In genomic region chr5:27474395-27474794, GRCh38 we compare ENCODE assay signal across 21 cellular contexts.
DNase-seq lines count a peak whose midpoint lies in the region; ATAC-seq and TF ChIP-seq lines count a peak whose summit lies in the region.
"Had no signal": no experiment of that assay in that cellular context is flagged by ENCODE, and none has a peak within 500 bp of the region (broad histone marks: within the 10 kb centered on the region; RNA-seq: fewer than 3 reads in every experiment).

No MANE protein-coding gene starts in this region.

- no peak overlapping the region for H3K56ac ChIP-seq in IMR-90 (ENCODE audit: extremely low read depth, insufficient read depth, low read length)

- H3K4ac ChIP-seq in IMR-90 (ENCODE audit: low read depth, low read length): no peak overlapping the region

- no peaks in the 10 kb centered on the region for H4K20me1 ChIP-seq in IMR-90 (ENCODE audit: insufficient read depth, low read length)

- no TSS peak for BruUV-seq in IMR-90 (replicated peaks; lab: Mats Ljungman, UMichigan)

- TF ChIP-seq RAD21 in IMR-90 (IDR thresholded peaks at IDR 0.05; ENCODE audit: low read length): no peak

- no peak for DNase-seq in GM12865 (ENCODE audit: low read depth)
- DNase-seq in IMR-90: no peak
- peak; percentile 10 for DNase-seq in choroid plexus epithelial cell (ENCODE audit: low read depth)
- DNase-seq in activated naive CD4-positive, alpha-beta T cell treated with anti-CD3 and anti-CD28 coated beads, Interleukin-2, amount 10 ng/mL, durations not matched to agents 7 days and 5 days: no peak
- no peak for DNase-seq in midbrain (lab: John Stamatoyannopoulos, UW)
- DNase-seq in NOMO-1 treated with dmso at 0.1 percent for 144 hours (lab: John Stamatoyannopoulos, UW; ENCODE audit: unreplicated experiment): no peak
- no peak for DNase-seq in SIG-M5 treated with dmso at 0.1 percent for 504 hours (lab: John Stamatoyannopoulos, UW; ENCODE audit: unreplicated experiment)
- DNase-seq: activated CD4-positive, alpha-beta T cell treated with anti-CD3 and anti-CD28 coated beads, Interleukin-2, amount 10 ng/mL, durations not matched to agents 24 days and 14 days; activated CD8-positive, alpha-beta memory T cell treated with anti-CD3 and anti-CD28 coated beads, Interleukin-2, amount 50 U/mL, for 4 hours; CD4-positive, alpha-beta memory T cell; erythroblast; foreskin melanocyte; mucosa of descending colon; NCI-H146; stimulated activated naive CD4-positive, alpha-beta T cell; thyroid gland had no signal

- H3K4me2 ChIP-seq in IMR-90 (ENCODE audit: low read depth, low read length): no peak overlapping the region

- H3K9me1 ChIP-seq in IMR-90 (ENCODE audit: insufficient read depth, low read length): no peaks in the 10 kb centered on the region

- H3K36me3 ChIP-seq in IMR-90 (ENCODE audit: control insufficient read depth, insufficient read depth, low read length): no peaks in the 10 kb centered on the region
- peaks cover 34% of the 10 kb centered on the region for H3K36me3 ChIP-seq in mesodermal cell (ENCODE audit: control insufficient read depth, insufficient read depth, low read length)
- H3K36me3 ChIP-seq: SJCRH30, thyroid gland had no signal

- H2BK20ac ChIP-seq in IMR-90 (ENCODE audit: low read depth, low read length): no peak overlapping the region

- no peak overlapping the region for H2BK120ac ChIP-seq in IMR-90 (ENCODE audit: low read depth, low read length)

- dilution Hi-C loops in IMR-90 (cut with HindIII; ENCODE audit: low sequenced_read_pairs, unreplicated experiment): no loop called here

- H3K9ac ChIP-seq in IMR-90 (ENCODE audit: low read depth, low read length): no peak overlapping the region

- H3K9me3 ChIP-seq in IMR-90 (ENCODE audit: control insufficient read depth, insufficient read depth, low read length) (peaks cover 7% of the 10 kb centered on the region), mesodermal cell (ENCODE audit: control insufficient read depth, low read length) (peaks cover 15% of the 10 kb centered on the region)
- H3K9me3 ChIP-seq: SJCRH30, thyroid gland had no signal

- no peaks in the 10 kb centered on the region for H3K4me1 ChIP-seq in IMR-90 (ENCODE audit: control insufficient read depth, insufficient read depth, low read length)
- peaks cover 5% of the 10 kb centered on the region for H3K4me1 ChIP-seq in mesodermal cell (ENCODE audit: control insufficient read depth, insufficient read depth, low read length, poor library complexity, severe bottlenecking)
- H3K4me1 ChIP-seq: SJCRH30, thyroid gland had no signal

- TF ChIP-seq POLR2A in IMR-90 (IDR thresholded peaks at IDR 0.05; ENCODE audit: low read depth, low read length): no peak

- POLR2A ChIA-PET in IMR-90 (lab: Charles Lee; ENCODE audit: unreplicated experiment): no interaction called here

- no peak overlapping the region for H4K91ac ChIP-seq in IMR-90 (ENCODE audit: insufficient read depth, low read depth, low read length)

- no peak overlapping the region for H2BK5ac ChIP-seq in IMR-90 (ENCODE audit: low read depth, low read length, poor library complexity, severe bottlenecking)

- H3K23ac ChIP-seq in IMR-90 (ENCODE audit: low read depth, low read length): no peak overlapping the region

- no peak overlapping the region for H4K5ac ChIP-seq in IMR-90 (ENCODE audit: low read depth, low read length)

- H3K14ac ChIP-seq in IMR-90 (replicated peaks; ENCODE audit: low read depth, low read length): no peak overlapping the region

- no peak; the same call in 1 of the 2 replicates for ATAC-seq in IMR-90 (ENCODE audit: low read depth)
- ATAC-seq: left lobe of liver, mucosa of descending colon had no signal

- H2AFZ ChIP-seq in IMR-90 (replicated peaks; ENCODE audit: low read length, poor library complexity): no peak overlapping the region

- H3K4me1 Mint-ChIP-seq in activated naive CD4-positive, alpha-beta T cell treated with anti-CD3 and anti-CD28 coated beads, Interleukin-2, amount 10 ng/mL, durations not matched to agents 7 days and 5 days: no peaks in the 10 kb centered on the region
- H3K4me1 Mint-ChIP-seq: activated CD4-positive, alpha-beta T cell treated with anti-CD3 and anti-CD28 coated beads, Interleukin-2, amount 10 ng/mL, durations not matched to agents 24 days and 14 days; CD4-positive, alpha-beta memory T cell had no signal

- H4K8ac ChIP-seq in IMR-90 (ENCODE audit: low read depth in 2 of 2, low read length in 2 of 2): no peak overlapping the region

- peak overlapping the region; percentile 57; the same call in 1 of the 2 replicates for H3K4me3 ChIP-seq in GM12865 (ENCODE audit: low read depth, low read length)
- H3K4me3 ChIP-seq in IMR-90 (ENCODE audit: insufficient read depth, low read depth, low read length): no peak overlapping the region; the same call in 1 of the 2 replicates
- no peak overlapping the region for H3K4me3 ChIP-seq in choroid plexus epithelial cell (ENCODE audit: low read depth, low read length)
- H3K4me3 ChIP-seq in mesodermal cell (ENCODE audit: extremely low read depth, insufficient read depth, low read length, poor library complexity, severe bottlenecking): peak overlapping the region; percentile 62
- H3K4me3 ChIP-seq: mucosa of descending colon, skin epidermis, thyroid gland had no signal

- H3K18ac ChIP-seq in IMR-90 (ENCODE audit: low read depth, low read length): no peak overlapping the region

- TF ChIP-seq CTCF in GM12865 (IDR thresholded peaks at IDR 0.05; ENCODE audit: insufficient read depth, low read depth, low read length, missing control alignments) (no peak), IMR-90 (conservative IDR thresholded peaks at IDR 0.05; ENCODE audit: low read depth, low read length) (no peak), choroid plexus epithelial cell (conservative IDR thresholded peaks at IDR 0.05; ENCODE audit: low read depth, low read length) (no peak)

- no peak overlapping the region for H3K27ac Mint-ChIP-seq in activated naive CD4-positive, alpha-beta T cell treated with anti-CD3 and anti-CD28 coated beads, Interleukin-2, amount 10 ng/mL, durations not matched to agents 7 days and 5 days
- H3K27ac Mint-ChIP-seq: activated CD4-positive, alpha-beta T cell treated with anti-CD3 and anti-CD28 coated beads, Interleukin-2, amount 10 ng/mL, durations not matched to agents 24 days and 14 days; CD4-positive, alpha-beta memory T cell; T-helper 1 cell treated with Interleukin-12 subunit alpha and Interleukin-12 subunit beta and Interleukin-4 antibody, amounts not matched to agents 30 μg/mL and 1 μg/mL, for 36 hours had no signal

- no peak overlapping the region for H3K27ac ChIP-seq in IMR-90 (ENCODE audit: insufficient read depth, low read length)
- H3K27ac ChIP-seq in mesodermal cell (ENCODE audit: low read depth, low read length, severe bottlenecking): no peak overlapping the region
- H3K27ac ChIP-seq: SJCRH30, skin epidermis, thyroid gland had no signal

- in situ Hi-C loops in IMR-90 (cut with MboI; ENCODE audit: low sequenced_read_pairs): no loop called here

- no peak overlapping the region for H2AK5ac ChIP-seq in IMR-90 (ENCODE audit: low read depth, low read length)

- intact Hi-C loops in IMR-90 (cut with micrococcal nuclease): loop anchor here (5.0 to 10.0 kb wide), 2 partner anchors 160 to 232 kb away; no protein-coding TSS in a partner anchor

- no peaks in the 10 kb centered on the region for H3K79me1 ChIP-seq in IMR-90 (ENCODE audit: low read depth in 1 of 2, low read length in 2 of 2)

- no peaks in the 10 kb centered on the region for H3K36me3 Mint-ChIP-seq in activated naive CD4-positive, alpha-beta T cell treated with anti-CD3 and anti-CD28 coated beads, Interleukin-2, amount 10 ng/mL, durations not matched to agents 7 days and 5 days
- H3K36me3 Mint-ChIP-seq: CD4-positive, alpha-beta memory T cell had no signal

- H2BK15ac ChIP-seq in IMR-90 (ENCODE audit: low read depth, low read length): no peak overlapping the region

- no peaks in the 10 kb centered on the region for H3K27me3 Mint-ChIP-seq in activated naive CD4-positive, alpha-beta T cell treated with anti-CD3 and anti-CD28 coated beads, Interleukin-2, amount 10 ng/mL, durations not matched to agents 7 days and 5 days
- H3K27me3 Mint-ChIP-seq: activated CD4-positive, alpha-beta T cell treated with anti-CD3 and anti-CD28 coated beads, Interleukin-2, amount 10 ng/mL, durations not matched to agents 24 days and 14 days; CD4-positive, alpha-beta memory T cell had no signal

- H3K4me3 Mint-ChIP-seq in activated naive CD4-positive, alpha-beta T cell treated with anti-CD3 and anti-CD28 coated beads, Interleukin-2, amount 10 ng/mL, durations not matched to agents 7 days and 5 days: no peak overlapping the region
- H3K4me3 Mint-ChIP-seq: CD4-positive, alpha-beta memory T cell had no signal

- H3K9me3 Mint-ChIP-seq in activated naive CD4-positive, alpha-beta T cell treated with anti-CD3 and anti-CD28 coated beads, Interleukin-2, amount 10 ng/mL, durations not matched to agents 7 days and 5 days: peaks cover 11% of the 10 kb centered on the region

- CTCF ChIA-PET in IMR-90 (lab: Yijun Ruan, JAX): no interaction called here
- CTCF ChIA-PET in activated naive CD4-positive, alpha-beta T cell treated with anti-CD3 and anti-CD28 coated beads, Interleukin-2, amount 10 ng/mL, durations not matched to agents 7 days and 5 days (lab: Charles Lee): no interaction called here

- H3K27me3 ChIP-seq in IMR-90 (ENCODE audit: control insufficient read depth, insufficient read depth, low read length): no peaks in the 10 kb centered on the region
- H3K27me3 ChIP-seq: SJCRH30, thyroid gland had no signal

- no peak overlapping the region for H2AK9ac ChIP-seq in IMR-90 (replicated peaks; ENCODE audit: low read depth, low read length, poor library complexity)

TF ChIP-seq in IMR-90, 13 proteins besides CTCF, POLR2A, EP300 and RAD21:
- TF ChIP-seq MAFK (IDR thresholded peaks at IDR 0.05; ENCODE audit: low read depth, low read length) (peak; percentile 59), CEBPB (IDR thresholded peaks at IDR 0.05; ENCODE audit: low read depth, low read length) (no peak)

Comparison
In these comparisons a context has a peak if more than half of its experiments do, and no peak if none do; other contexts are left out.
1. H3K4me3 ChIP-seq: peak in GM12865 (single experiment) and mesodermal cell (single experiment); none in IMR-90 (single experiment) and choroid plexus epithelial cell (single experiment).